ENCODE assay signal across 16 cellular contexts in genomic region chr12:108572166-108572790, GRCh38. TPM values are rescaled to one million over a fixed set of nuclear protein-coding genes. Genes with fewer than 3 reads are reported as not detected.
DNase-seq lines count a peak whose midpoint lies in the region; ATAC-seq and TF ChIP-seq lines count a peak whose summit lies in the region.
"Had no signal": no experiment of that assay in that cellular context is flagged by ENCODE, and none has a peak within 500 bp of the region (broad histone marks: within the 10 kb centered on the region; RNA-seq: fewer than 3 reads in every experiment).

No MANE protein-coding gene starts in this region.

- H3K27me3 Mint-ChIP-seq in activated T-cell treated with anti-CD3 and anti-CD28 coated beads, Interleukin-2, amount 50 U/mL, for 24 hours = no peaks in the 10 kb centered on the region
- H3K27me3 Mint-ChIP-seq in IgD-negative memory B cell = no peaks in the 10 kb centered on the region

- intact Hi-C loops in esophagus muscularis mucosa (cut with DNase I) (no loop called here), testis (cut with DNase I; ENCODE audit: low total_unique reads) (loop anchor here (5.0 kb wide), 1 partner anchor 45 kb away; no protein-coding TSS in a partner anchor)

- WGBS in esophagus muscularis mucosa = 87% methylated on average over 8 of the region's 8 CpGs
- WGBS in testis, 2 donors = 69 to 81% methylated on average over 8 of the region's 8 CpGs

- no peaks in the 10 kb centered on the region for H3K9me3 Mint-ChIP-seq in activated T-cell treated with anti-CD3 and anti-CD28 coated beads, Interleukin-2, amount 50 U/mL, for 24 hours
- H3K9me3 Mint-ChIP-seq in IgD-negative memory B cell = no peaks in the 10 kb centered on the region

- ATAC-seq in GM19467 (IDR thresholded peaks at IDR 0.05; ENCODE audit: unreplicated experiment) (no peak), HG02588 (IDR thresholded peaks at IDR 0.05; ENCODE audit: unreplicated experiment) (no peak)
- ATAC-seq: Right ventricle myocardium inferior had no signal

- no peak for TF ChIP-seq EP300 in esophagus muscularis mucosa (IDR thresholded peaks at IDR 0.05)

- peak overlapping the region; percentile 81 for H3K27ac Mint-ChIP-seq in activated T-cell treated with anti-CD3 and anti-CD28 coated beads, Interleukin-2, amount 50 U/mL, for 24 hours
- peak overlapping the region; percentile 57 to 96 (median 81) for H3K27ac Mint-ChIP-seq in IgD-negative memory B cell

- H3K4me1 Mint-ChIP-seq in activated T-cell treated with anti-CD3 and anti-CD28 coated beads, Interleukin-2, amount 50 U/mL, for 24 hours (ENCODE audit: low read depth) = peaks cover 82% of the 10 kb centered on the region
- peaks cover 51 to 75% (median 63%) of the 10 kb centered on the region in 3 donors for H3K4me1 Mint-ChIP-seq in IgD-negative memory B cell

- H3K9me3 ChIP-seq in esophagus muscularis mucosa (no peaks in the 10 kb centered on the region), testis (no peaks in the 10 kb centered on the region)
- H3K9me3 ChIP-seq: esophagus squamous epithelium, MG63, thyroid gland had no signal

- H3K4me3 Mint-ChIP-seq in activated T-cell treated with anti-CD3 and anti-CD28 coated beads, Interleukin-2, amount 50 U/mL, for 24 hours = no peak overlapping the region
- peak overlapping the region; percentile 11 to 53 (median 42) for H3K4me3 Mint-ChIP-seq in IgD-negative memory B cell

- TF ChIP-seq POLR2A in esophagus muscularis mucosa (IDR thresholded peaks at IDR 0.05; ENCODE audit: low read depth) (no peak), testis (IDR thresholded peaks at IDR 0.05) (no peak)

- H3K4me1 ChIP-seq in esophagus muscularis mucosa (peaks cover 6 to 13% (median 7%) of the 10 kb centered on the region in 4 donors), testis (peaks cover 13% of the 10 kb centered on the region)

- H3K4me3 ChIP-seq in esophagus muscularis mucosa (no peak overlapping the region), testis (no peak overlapping the region)
- H3K4me3 ChIP-seq: esophagus squamous epithelium, MG63, thyroid gland had no signal

- H3K36me3 ChIP-seq in esophagus muscularis mucosa (peaks cover 17 to 30% (median 28%) of the 10 kb centered on the region in 4 donors), testis (ENCODE audit: low read depth, missing control alignments) (no peaks in the 10 kb centered on the region)

- TF ChIP-seq CTCF in esophagus muscularis mucosa (IDR thresholded peaks at IDR 0.05) = no peak
- no peak for TF ChIP-seq CTCF in testis (IDR thresholded peaks at IDR 0.05)

- H3K27me3 ChIP-seq in esophagus muscularis mucosa (no peaks in the 10 kb centered on the region), testis (no peaks in the 10 kb centered on the region)
- H3K27me3 ChIP-seq: esophagus squamous epithelium, MG63, thyroid gland had no signal

- H3K36me3 Mint-ChIP-seq in activated T-cell treated with anti-CD3 and anti-CD28 coated beads, Interleukin-2, amount 50 U/mL, for 24 hours (ENCODE audit: low read depth) = peaks cover 37% of the 10 kb centered on the region
- peaks cover 4% of the 10 kb centered on the region for H3K36me3 Mint-ChIP-seq in IgD-negative memory B cell

- H3K27ac ChIP-seq in esophagus muscularis mucosa (replicated peaks in 1 of 4) = no peak overlapping the region
- H3K27ac ChIP-seq in testis = no peak overlapping the region
- H3K27ac ChIP-seq: esophagus squamous epithelium, thyroid gland had no signal

- DNase-seq in activated T-cell treated with anti-CD3 and anti-CD28 coated beads, Interleukin-2, amount 50 U/mL, for 24 hours = peak; percentile 28
- DNase-seq in activated T-cell treated with anti-CD3 and anti-CD28 coated beads for 4 hours = no peak
- DNase-seq in esophagus muscularis mucosa (ENCODE audit: extremely low spot score) = peak; percentile 39
- peak; percentile 2 for DNase-seq in testis
- DNase-seq in NCI-H510A (lab: John Stamatoyannopoulos, UW) = no peak
- DNase-seq: activated gamma-delta T cell treated with Interleukin-2 at 50 U/mL for 16 hours, esophagus squamous epithelium, HCEC 1CT, MG63, NCI-H446 treated with DMSO at 0.1 percent for 48 hours, right cardiac atrium had no signal

RNA-seq across cellular contexts. Expression of gene ISCU, which starts 9.9 kb away (rescaled TPM):
- polyA plus RNA-seq in IgD-negative memory B cell = 488 TPM
- total RNA-seq in esophagus muscularis mucosa = 100 to 1,000 TPM; 207 to 257 (median 242) TPM
- 100 to 1,000 TPM; 221 to 238 TPM for total RNA-seq in testis
- polyA plus RNA-seq in testis (ENCODE audit: insufficient read depth, low read depth, low replicate concordance) = 217 TPM

RNA-seq across cellular contexts. Expression of gene SART3, which starts 11.3 kb away (rescaled TPM):
- 51.9 TPM for polyA plus RNA-seq in IgD-negative memory B cell
- 10 to 100 TPM; 31.6 to 48.0 (median 40.1) TPM for total RNA-seq in esophagus muscularis mucosa
- 100 to 1,000 TPM; 115 to 116 TPM for total RNA-seq in testis
- polyA plus RNA-seq in testis (ENCODE audit: insufficient read depth, low read depth, low replicate concordance) = 48.6 TPM

RNA-seq across cellular contexts. Expression of gene TMEM119, which starts 25.6 kb away (rescaled TPM):
- polyA plus RNA-seq in IgD-negative memory B cell (0.33 TPM), testis (ENCODE audit: insufficient read depth, low read depth, low replicate concordance) (17.1 TPM)
- total RNA-seq in esophagus muscularis mucosa (10 to 100 TPM in 1 of 4 donors, 1 to 10 TPM in 3; 3.6 to 12.2 (median 7.1) TPM), testis (1 to 10 TPM; 5.3 to 9.6 TPM)

RNA-seq across cellular contexts. Expression of gene FICD, which starts 57.2 kb away (rescaled TPM):
- polyA plus RNA-seq in IgD-negative memory B cell = 3.5 TPM
- total RNA-seq in esophagus muscularis mucosa = 1 to 10 TPM; 5.6 to 7.2 (median 6.5) TPM
- 10 to 100 TPM; 10.0 to 10.5 TPM for total RNA-seq in testis
- polyA plus RNA-seq in testis (ENCODE audit: insufficient read depth, low read depth, low replicate concordance) = 16.7 TPM

Comparison
In these comparisons a context has a peak if more than half of its experiments do, and no peak if none do; other contexts are left out.
1. DNase-seq: peak in activated T-cell treated with anti-CD3 and anti-CD28 coated beads, Interleukin-2, amount 50 U/mL, for 24 hours (single experiment), esophagus muscularis mucosa (single experiment) and testis (single experiment); none in activated T-cell treated with anti-CD3 and anti-CD28 coated beads for 4 hours (single experiment) and NCI-H510A (single experiment).